In genomic region chr10:80177781-80178636, GRCh38 we compare ENCODE assay signal across 9 cellular contexts. TPM values are rescaled to one million over a fixed set of nuclear protein-coding genes. Genes with fewer than 3 reads are reported as not detected.
DNase-seq lines count a peak whose midpoint lies in the region; ATAC-seq and TF ChIP-seq lines count a peak whose summit lies in the region.
"Had no signal": no experiment of that assay in that cellular context is flagged by ENCODE, and none has a peak within 500 bp of the region (broad histone marks: within the 10 kb centered on the region; RNA-seq: fewer than 3 reads in every experiment).

No MANE protein-coding gene starts in this region.

- ATAC-seq in activated CD8-positive, alpha-beta T cell treated with anti-CD3 and anti-CD28 coated beads for 36 hours, result no peak
- ATAC-seq in GM18858 (IDR thresholded peaks at IDR 0.05; ENCODE audit: unreplicated experiment) (no peak), GM18505 (IDR thresholded peaks at IDR 0.05; ENCODE audit: unreplicated experiment) (no peak)

- H3F3A ChIP-seq in smooth muscle cell (ENCODE audit: low read depth), result no peaks in the 10 kb centered on the region

- POLR2A ChIA-PET in activated CD4-positive, alpha-beta memory T cell treated with anti-CD3 and anti-CD28 coated beads, Interleukin-2, amount 10 ng/mL, durations not matched to agents 7 days and 5 days (lab: Charles Lee), result interaction anchor here (1.0 to 1.6 kb wide), 3 partner anchors 10 to 27 kb away, joined by 3 to 6 read pairs (median 5); partner anchors contain the start of gene ANXA11
- POLR2A ChIA-PET in activated CD4-positive, alpha-beta memory T cell treated with anti-CD3 and anti-CD28 coated beads for 36 hours (lab: Charles Lee), result interaction anchor here (1.6 kb wide), 1 partner anchor 27 kb away, joined by 5 read pairs; no protein-coding TSS in a partner anchor
- POLR2A ChIA-PET in activated CD8-positive, alpha-beta T cell treated with anti-CD3 and anti-CD28 coated beads for 36 hours (lab: Charles Lee), result interaction anchor here (1.1 to 1.6 kb wide), 4 partner anchors 11 to 27 kb away, joined by 3 to 6 read pairs (median 4); no protein-coding TSS in a partner anchor

- H3K9me3 Mint-ChIP-seq in activated CD4-positive, alpha-beta memory T cell treated with anti-CD3 and anti-CD28 coated beads, Interleukin-2, amount 10 ng/mL, durations not matched to agents 7 days and 5 days, result no peaks in the 10 kb centered on the region
- H3K9me3 Mint-ChIP-seq in activated CD4-positive, alpha-beta memory T cell treated with anti-CD3 and anti-CD28 coated beads for 36 hours, result no peaks in the 10 kb centered on the region
- no peaks in the 10 kb centered on the region for H3K9me3 Mint-ChIP-seq in activated CD8-positive, alpha-beta T cell treated with anti-CD3 and anti-CD28 coated beads for 36 hours

- H2AFZ ChIP-seq in smooth muscle cell (ENCODE audit: low read depth), result no peak overlapping the region

- H3K4me1 ChIP-seq in left ventricle myocardium inferior (peaks cover 95% of the 10 kb centered on the region), smooth muscle cell (ENCODE audit: low read depth) (no peaks in the 10 kb centered on the region)

- H3K9ac ChIP-seq in smooth muscle cell (ENCODE audit: low read depth), result no peak overlapping the region

- no peaks in the 10 kb centered on the region for H3K27me3 Mint-ChIP-seq in activated CD4-positive, alpha-beta memory T cell treated with anti-CD3 and anti-CD28 coated beads, Interleukin-2, amount 10 ng/mL, durations not matched to agents 7 days and 5 days
- H3K27me3 Mint-ChIP-seq in activated CD4-positive, alpha-beta memory T cell treated with anti-CD3 and anti-CD28 coated beads for 36 hours, result no peaks in the 10 kb centered on the region
- H3K27me3 Mint-ChIP-seq in activated CD8-positive, alpha-beta T cell treated with anti-CD3 and anti-CD28 coated beads for 36 hours, result no peaks in the 10 kb centered on the region

- peak overlapping the region; percentile 53 for H3K27ac Mint-ChIP-seq in activated CD4-positive, alpha-beta memory T cell treated with anti-CD3 and anti-CD28 coated beads, Interleukin-2, amount 10 ng/mL, durations not matched to agents 7 days and 5 days
- H3K27ac Mint-ChIP-seq in activated CD4-positive, alpha-beta memory T cell treated with anti-CD3 and anti-CD28 coated beads for 36 hours, result no peak overlapping the region
- peak overlapping the region; percentile 28 for H3K27ac Mint-ChIP-seq in activated CD8-positive, alpha-beta T cell treated with anti-CD3 and anti-CD28 coated beads for 36 hours

- peak overlapping the region; percentile 57 for H3K4me2 ChIP-seq in smooth muscle cell

- peaks cover 13% of the 10 kb centered on the region for H3K36me3 Mint-ChIP-seq in activated CD4-positive, alpha-beta memory T cell treated with anti-CD3 and anti-CD28 coated beads, Interleukin-2, amount 10 ng/mL, durations not matched to agents 7 days and 5 days (ENCODE audit: low read depth)
- peaks cover 5% of the 10 kb centered on the region for H3K36me3 Mint-ChIP-seq in activated CD4-positive, alpha-beta memory T cell treated with anti-CD3 and anti-CD28 coated beads for 36 hours
- H3K36me3 Mint-ChIP-seq in activated CD8-positive, alpha-beta T cell treated with anti-CD3 and anti-CD28 coated beads for 36 hours (ENCODE audit: low read depth), result peaks cover 16% of the 10 kb centered on the region

- H3K4me3 ChIP-seq in left ventricle myocardium inferior, result no peak overlapping the region
- H3K4me3 ChIP-seq in smooth muscle cell, result no peak overlapping the region

- CTCF ChIA-PET in activated CD4-positive, alpha-beta memory T cell treated with anti-CD3 and anti-CD28 coated beads, Interleukin-2, amount 10 ng/mL, durations not matched to agents 7 days and 5 days (lab: Charles Lee), result no interaction called here
- CTCF ChIA-PET in activated CD4-positive, alpha-beta memory T cell treated with anti-CD3 and anti-CD28 coated beads for 36 hours (lab: Charles Lee), result interaction anchor here (0.9 to 3.2 kb wide), 2 partner anchors 10 to 34 kb away, joined by 4 to 10 read pairs; no protein-coding TSS in a partner anchor
- CTCF ChIA-PET in activated CD8-positive, alpha-beta T cell treated with anti-CD3 and anti-CD28 coated beads for 36 hours (lab: Charles Lee), result interaction anchor here (1.8 kb wide), 1 partner anchor 34 kb away, joined by 4 read pairs; no protein-coding TSS in a partner anchor

- peaks cover 99% of the 10 kb centered on the region for H4K20me1 ChIP-seq in smooth muscle cell (ENCODE audit: low read depth)

- 70% methylated on average over 12 of the region's 12 CpGs for WGBS in smooth muscle cell (ENCODE audit: low lambda C conversion rate)

- H3K9me3 ChIP-seq in left ventricle myocardium inferior (replicated peaks), result no peaks in the 10 kb centered on the region
- no peaks in the 10 kb centered on the region for H3K9me3 ChIP-seq in smooth muscle cell (replicated peaks; ENCODE audit: low read depth)

- intact Hi-C loops in activated CD4-positive, alpha-beta memory T cell treated with anti-CD3 and anti-CD28 coated beads for 36 hours (cut with micrococcal nuclease), result no loop called here
- intact Hi-C loops in activated CD8-positive, alpha-beta T cell treated with anti-CD3 and anti-CD28 coated beads for 36 hours (cut with micrococcal nuclease), result no loop called here
- intact Hi-C loops in left ventricle myocardium inferior (cut with micrococcal nuclease), result no loop called here

- H3K79me2 ChIP-seq in smooth muscle cell (ENCODE audit: low read depth), result peaks cover 60% of the 10 kb centered on the region

- H3K27me3 ChIP-seq in left ventricle myocardium inferior (ENCODE audit: low read depth) (no peaks in the 10 kb centered on the region), smooth muscle cell (ENCODE audit: low read depth) (no peaks in the 10 kb centered on the region)

- TF ChIP-seq POLR2A in GM18505 (IDR thresholded peaks at IDR 0.05; ENCODE audit: borderline replicate concordance, extremely low read depth, insufficient read depth, insufficient read length), result no peak

- H3K4me3 Mint-ChIP-seq in activated CD4-positive, alpha-beta memory T cell treated with anti-CD3 and anti-CD28 coated beads, Interleukin-2, amount 10 ng/mL, durations not matched to agents 7 days and 5 days, result no peak overlapping the region
- no peak overlapping the region for H3K4me3 Mint-ChIP-seq in activated CD4-positive, alpha-beta memory T cell treated with anti-CD3 and anti-CD28 coated beads for 36 hours
- H3K4me3 Mint-ChIP-seq in activated CD8-positive, alpha-beta T cell treated with anti-CD3 and anti-CD28 coated beads for 36 hours, result no peak overlapping the region

- H3K4me1 Mint-ChIP-seq in activated CD4-positive, alpha-beta memory T cell treated with anti-CD3 and anti-CD28 coated beads, Interleukin-2, amount 10 ng/mL, durations not matched to agents 7 days and 5 days, result peaks cover 35% of the 10 kb centered on the region
- H3K4me1 Mint-ChIP-seq in activated CD4-positive, alpha-beta memory T cell treated with anti-CD3 and anti-CD28 coated beads for 36 hours (ENCODE audit: low read depth), result peaks cover 57% of the 10 kb centered on the region
- peaks cover 61% of the 10 kb centered on the region for H3K4me1 Mint-ChIP-seq in activated CD8-positive, alpha-beta T cell treated with anti-CD3 and anti-CD28 coated beads for 36 hours (ENCODE audit: low read depth)

- DNase-seq in activated CD4-positive, alpha-beta memory T cell treated with anti-CD3 and anti-CD28 coated beads, Interleukin-2, amount 10 ng/mL, durations not matched to agents 7 days and 5 days, result no peak
- no peak for DNase-seq in activated CD4-positive, alpha-beta memory T cell treated with anti-CD3 and anti-CD28 coated beads for 36 hours
- no peak for DNase-seq in activated CD8-positive, alpha-beta T cell treated with anti-CD3 and anti-CD28 coated beads for 36 hours
- DNase-seq in left ventricle myocardium inferior (no peak), smooth muscle cell (lab: John Stamatoyannopoulos, UW; ENCODE audit: unreplicated experiment) (no peak), NCI-H345 (lab: John Stamatoyannopoulos, UW) (no peak)

- H3K27ac ChIP-seq in left ventricle myocardium inferior (replicated peaks), result peak overlapping the region; percentile 59
- H3K27ac ChIP-seq in smooth muscle cell (ENCODE audit: low read depth), result peak overlapping the region; percentile 57

- H3K36me3 ChIP-seq in left ventricle myocardium inferior (peaks cover 11% of the 10 kb centered on the region), smooth muscle cell (ENCODE audit: low read depth) (no peaks in the 10 kb centered on the region)

- TF ChIP-seq CTCF in activated CD8-positive, alpha-beta T cell treated with anti-CD3 and anti-CD28 coated beads for 36 hours (IDR thresholded peaks at IDR 0.05), result no peak
- TF ChIP-seq CTCF in left ventricle myocardium inferior (IDR thresholded peaks at IDR 0.05; ENCODE audit: borderline replicate concordance) (no peak), smooth muscle cell (IDR thresholded peaks at IDR 0.05; ENCODE audit: borderline replicate concordance, insufficient read depth, poor library complexity, severe bottlenecking) (no peak)

RNA-seq across cellular contexts. Expression of gene ANXA11, which starts 27.3 kb away (rescaled TPM):
- 100 to 1,000 TPM; 271 to 273 TPM for total RNA-seq in activated CD4-positive, alpha-beta memory T cell treated with anti-CD3 and anti-CD28 coated beads, Interleukin-2, amount 10 ng/mL, durations not matched to agents 7 days and 5 days
- total RNA-seq in activated CD4-positive, alpha-beta memory T cell treated with anti-CD3 and anti-CD28 coated beads for 36 hours, result 100 to 1,000 TPM; 237 to 242 TPM
- 100 to 1,000 TPM; 226 to 238 TPM for total RNA-seq in activated CD8-positive, alpha-beta T cell treated with anti-CD3 and anti-CD28 coated beads for 36 hours
- 390 TPM for total RNA-seq in left ventricle myocardium inferior
- 36.6 and 39.5 TPM in 2 replicates for total RNA-seq in smooth muscle cell
- polyA plus RNA-seq in smooth muscle cell, result 93.4 and 101 TPM in 2 replicates

RNA-seq across cellular contexts. Expression of gene PLAC9, which starts 45.5 kb away (rescaled TPM):
- not detected for total RNA-seq in activated CD4-positive, alpha-beta memory T cell treated with anti-CD3 and anti-CD28 coated beads, Interleukin-2, amount 10 ng/mL, durations not matched to agents 7 days and 5 days
- total RNA-seq in activated CD4-positive, alpha-beta memory T cell treated with anti-CD3 and anti-CD28 coated beads for 36 hours, result not detected
- not detected for total RNA-seq in activated CD8-positive, alpha-beta T cell treated with anti-CD3 and anti-CD28 coated beads for 36 hours
- total RNA-seq in left ventricle myocardium inferior, result 34.3 TPM
- total RNA-seq in smooth muscle cell, result 1.5 TPM in 1 of 2 replicates, not detected in the other
- polyA plus RNA-seq in smooth muscle cell, result 14.6 and 23.7 TPM in 2 replicates
- total RNA-seq: kidney epithelial cell had no signal

Comparison
In these comparisons a context has a peak if more than half of its experiments do, and no peak if none do; other contexts are left out.
1. RNA of gene PLAC9, which starts 45.5 kb away (total RNA-seq): 34.3 TPM in left ventricle myocardium inferior (single experiment); 1.5 TPM in smooth muscle cell, not detected in activated CD4-positive, alpha-beta memory T cell treated with anti-CD3 and anti-CD28 coated beads for 36 hours, not detected in activated CD4-positive, alpha-beta memory T cell treated with anti-CD3 and anti-CD28 coated beads, Interleukin-2, amount 10 ng/mL, durations not matched to agents 7 days and 5 days and not detected in activated CD8-positive, alpha-beta T cell treated with anti-CD3 and anti-CD28 coated beads for 36 hours; every median in the first group is over 10 times any median in the second.